Comparison of ENCODE assay signal across 22 cellular contexts in genomic region chr15:98737721-98738120, GRCh38.
DNase-seq lines count a peak whose midpoint lies in the region; ATAC-seq, FAIRE-seq and TF ChIP-seq lines count a peak whose summit lies in the region.
"Had no signal": no experiment of that assay in that cellular context is flagged by ENCODE, and none has a peak within 500 bp of the region (broad histone marks: within the 10 kb centered on the region; RNA-seq: fewer than 3 reads in every experiment).

No MANE protein-coding gene starts in this region.

- H3K4me1 ChIP-seq in kidney (ENCODE audit: control insufficient read depth in 1 of 2, insufficient read depth in 1 of 2, low read depth in 1 of 2, low read length in 2 of 2): peaks cover 41 to 81% of the 10 kb centered on the region in 2 donors
- H3K4me1 ChIP-seq: SJCRH30 had no signal

- peak overlapping the region; percentile 18 for H3K27ac Mint-ChIP-seq in osteocyte (ENCODE audit: unreplicated experiment)
- H3K27ac Mint-ChIP-seq: B cell, IgD-negative memory B cell had no signal

- H3K36me3 ChIP-seq in kidney (ENCODE audit: control insufficient read depth in 1 of 2, insufficient read depth in 2 of 2, low read length in 2 of 2): no peaks in the 10 kb centered on the region
- H3K36me3 ChIP-seq: SJCRH30 had no signal

- ATAC-seq in Right ventricle myocardium superior (ENCODE audit: poor library complexity) (peak; percentile 8), left ventricle myocardium superior (no peak), GM21576 (IDR thresholded peaks at IDR 0.05; ENCODE audit: unreplicated experiment) (no peak)

- H3K36me3 Mint-ChIP-seq in osteocyte (ENCODE audit: unreplicated experiment): no peaks in the 10 kb centered on the region
- H3K36me3 Mint-ChIP-seq: CD4-positive, CD25-positive, alpha-beta regulatory T cell; IgD-negative memory B cell had no signal

- no peaks in the 10 kb centered on the region for H3K9me3 Mint-ChIP-seq in osteocyte (ENCODE audit: unreplicated experiment)
- H3K9me3 Mint-ChIP-seq: CD4-positive, CD25-positive, alpha-beta regulatory T cell; H9 had no signal

- FAIRE-seq in kidney (lab: Jason Lieb, UNC): no peak
- FAIRE-seq: HTR-8/SVneo had no signal

- DNase-seq in Right ventricle myocardium superior (no peak), left ventricle myocardium superior (no peak), kidney (no peak), osteocyte (ENCODE audit: extremely low spot score, unreplicated experiment) (no peak), cerebellum (ENCODE audit: low spot score) (no peak), NCI-H1436 (lab: John Stamatoyannopoulos, UW) (no peak)
- DNase-seq: CD4-positive, CD25-positive, alpha-beta regulatory T cell; DMS153; GDM1; H9; Karpas-422; NCI-H1092; NCI-H510A; NCI-H774; SJCRH30 had no signal

- no peak overlapping the region for H3K4me3 ChIP-seq in kidney (ENCODE audit: low read length in 2 of 2)
- H3K4me3 ChIP-seq: SJCRH30 had no signal

- peaks cover 82% of the 10 kb centered on the region for H3K4me1 Mint-ChIP-seq in osteocyte (ENCODE audit: unreplicated experiment)

- peak overlapping the region; percentile 63 for H3K27ac ChIP-seq in VCaP
- peak overlapping the region; percentile 33 to 55 for H3K27ac ChIP-seq in kidney (ENCODE audit: low read depth in 2 of 2, low read length in 2 of 2)
- H3K27ac ChIP-seq: HL-60, RWPE1, SJCRH30 had no signal

- no peaks in the 10 kb centered on the region for H3K27me3 Mint-ChIP-seq in osteocyte (ENCODE audit: unreplicated experiment)
- H3K27me3 Mint-ChIP-seq: B cell; CD4-positive, CD25-positive, alpha-beta regulatory T cell had no signal

- H3K4me3 Mint-ChIP-seq in osteocyte (ENCODE audit: unreplicated experiment): no peak overlapping the region
- H3K4me3 Mint-ChIP-seq: B cell, H9, IgD-negative memory B cell had no signal

- no peaks in the 10 kb centered on the region for H3K9me3 ChIP-seq in kidney (ENCODE audit: control insufficient read depth in 1 of 2, low read length in 2 of 2)
- H3K9me3 ChIP-seq: SJCRH30 had no signal

- TF ChIP-seq CTCF in VCaP (conservative IDR thresholded peaks at IDR 0.05) (no peak), kidney (IDR thresholded peaks at IDR 0.05; ENCODE audit: borderline replicate concordance, extremely low read depth, insufficient read depth) (no peak), osteocyte (IDR thresholded peaks at IDR 0.05) (no peak)

- intact Hi-C loops in Right ventricle myocardium superior (cut with DNase I): no loop called here
- intact Hi-C loops in left ventricle myocardium superior (cut with micrococcal nuclease): no loop called here
- intact Hi-C loops in kidney (cut with DNase I): no loop called here

- peak overlapping the region in 1 of 2 donors; percentile 21 for H3K9ac ChIP-seq in kidney (ENCODE audit: low read length in 2 of 2)
